ENCODE assay signal across 8 cellular contexts in the genomic region with DNA sequence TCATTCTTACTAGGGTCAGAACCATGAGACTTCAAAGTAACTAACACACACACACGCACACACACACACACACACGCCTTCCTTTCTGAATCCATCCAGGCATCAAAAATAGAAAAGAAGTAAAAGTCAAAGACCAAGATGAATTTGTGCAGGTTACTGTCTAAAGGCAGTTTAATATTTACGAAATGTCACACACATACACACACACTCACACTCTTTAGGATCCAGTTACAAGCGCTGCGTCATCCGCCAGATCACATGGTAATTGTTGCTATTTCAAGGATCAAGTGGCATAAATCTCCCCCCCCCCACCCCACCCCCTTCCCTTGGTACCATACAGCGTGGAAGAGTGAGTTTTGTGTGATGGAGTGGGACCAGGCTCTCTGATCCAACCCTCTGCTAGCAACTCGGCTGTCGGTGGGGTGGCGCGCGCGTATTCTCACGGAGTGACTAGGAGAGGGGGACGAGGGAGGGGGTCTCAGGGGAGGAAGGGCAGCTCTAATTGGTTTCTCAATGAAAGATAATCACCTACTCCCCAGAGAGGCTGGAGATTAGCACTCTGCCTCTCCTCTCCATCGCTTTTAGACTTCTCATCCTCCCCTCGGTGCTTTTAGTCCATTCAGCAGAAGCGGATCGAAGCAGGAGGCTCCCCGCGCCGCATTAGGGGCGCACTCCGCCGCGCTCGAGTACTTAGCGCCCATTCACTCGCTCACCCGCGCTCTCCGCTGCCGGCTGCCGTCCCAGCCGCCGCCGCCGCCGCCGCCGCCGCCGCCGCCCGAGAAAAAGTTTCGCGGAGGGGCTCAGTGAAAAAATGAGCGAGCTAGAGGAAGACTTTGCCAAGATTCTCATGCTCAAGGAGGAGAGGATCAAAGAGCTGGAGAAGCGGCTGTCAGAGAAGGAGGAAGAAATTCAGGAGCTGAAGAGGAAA.
DNase-seq lines count a peak whose midpoint lies in the region; ATAC-seq and TF ChIP-seq lines count a peak whose summit lies in the region.

No MANE protein-coding gene starts in this region.

- peak overlapping the region; percentile 83 for H3K4me3 ChIP-seq in choroid plexus epithelial cell (ENCODE audit: low read depth, low read length)

- ATAC-seq in left lobe of liver (peak; percentile 53), HG03460 (IDR thresholded peaks at IDR 0.05; ENCODE audit: unreplicated experiment) (no peak), HG03095 (IDR thresholded peaks at IDR 0.05; ENCODE audit: unreplicated experiment) (no peak)

- no peak for TF ChIP-seq CTCF in choroid plexus epithelial cell (conservative IDR thresholded peaks at IDR 0.05; ENCODE audit: low read depth, low read length)

- DNase-seq in EH (ENCODE audit: low read depth) (peak; percentile 79), NCI-H345 (lab: John Stamatoyannopoulos, UW) (peak; percentile 38), choroid plexus epithelial cell (ENCODE audit: low read depth) (peak; percentile 94), left lobe of liver (ENCODE audit: low spot score) (no peak), stromal cell of bone marrow (ENCODE audit: low read depth) (peak; percentile 76), DMS79 treated with DMSO at 0.1 percent for 48 hours (lab: John Stamatoyannopoulos, UW) (no peak)

Comparison
In these comparisons a context has a peak if more than half of its experiments do, and no peak if none do; other contexts are left out.
1. DNase-seq: peak in EH (single experiment), NCI-H345 (single experiment), choroid plexus epithelial cell (single experiment) and stromal cell of bone marrow (single experiment); none in left lobe of liver (single experiment) and DMS79 treated with DMSO at 0.1 percent for 48 hours (single experiment).